In the genomic region with DNA sequence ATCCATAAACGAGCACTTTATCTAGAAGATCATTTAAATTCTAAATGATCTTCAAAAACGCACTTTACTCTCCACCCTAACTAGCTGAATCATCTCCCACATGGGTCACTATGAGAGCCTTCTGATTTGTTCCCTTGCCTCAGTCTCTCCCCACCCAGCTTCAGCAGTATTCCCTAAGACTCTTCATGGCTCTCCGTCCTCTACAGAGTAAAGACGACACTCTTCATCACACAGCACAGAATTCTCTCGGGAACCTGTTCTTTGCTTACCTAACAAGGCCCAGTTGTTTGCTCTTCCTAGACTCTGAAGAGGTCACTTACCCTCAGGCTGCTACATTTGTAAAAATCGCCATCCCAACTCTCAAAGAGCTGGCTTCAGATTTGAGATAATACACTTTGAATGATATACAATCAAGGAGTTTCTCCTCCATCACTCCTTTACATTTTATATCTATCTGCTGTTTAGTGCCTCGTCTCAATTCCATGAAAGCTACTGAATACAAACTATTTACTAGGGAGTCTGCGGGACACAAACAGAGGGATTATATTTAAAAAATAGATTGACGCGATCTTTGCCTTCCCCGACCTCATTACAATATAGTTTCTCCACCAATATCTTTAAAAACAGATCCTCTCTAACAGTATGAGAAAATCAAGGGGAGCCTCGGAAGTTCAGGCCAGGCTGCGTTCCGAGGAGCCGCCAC, we compare ENCODE assay signal across 8 cellular contexts.
DNase-seq lines count a peak whose midpoint lies in the region; ATAC-seq and TF ChIP-seq lines count a peak whose summit lies in the region.

No MANE protein-coding gene starts in this region.

- DNase-seq in AG09309 (ENCODE audit: low read depth) = no peak
- DNase-seq in astrocyte of the cerebellum (ENCODE audit: low read depth) = no peak
- DNase-seq in memory B cell (ENCODE audit: low spot score in 2 of 2) = no peak
- no peak for DNase-seq in activated CD8-positive, alpha-beta memory T cell treated with anti-CD3 and anti-CD28 coated beads, Interleukin-2, amount 50 U/mL, for 48 hours

- no peaks in the 10 kb centered on the region for H3K27me3 Mint-ChIP-seq in memory B cell

- TF ChIP-seq CTCF in AG09309 (IDR thresholded peaks at IDR 0.05; ENCODE audit: control insufficient read depth, insufficient read depth, low read depth, low read length, missing control alignments) = no peak
- TF ChIP-seq CTCF in astrocyte of the cerebellum (IDR thresholded peaks at IDR 0.05; ENCODE audit: low read depth, low read length, missing control alignments) = no peak

- H3K4me3 Mint-ChIP-seq in memory B cell = peak overlapping the region; percentile 90

- H3K4me1 Mint-ChIP-seq in memory B cell = peaks cover 19% of the 10 kb centered on the region

- peak overlapping the region; percentile 74 for H3K4me3 ChIP-seq in AG09309 (ENCODE audit: control insufficient read depth, low read depth, low read length)
- H3K4me3 ChIP-seq in HUES6 (ENCODE audit: low read depth, low read length) = peak overlapping the region; percentile 75
- H3K4me3 ChIP-seq in astrocyte of the cerebellum (ENCODE audit: low read depth, low read length) = peak overlapping the region; percentile 82

- peak overlapping the region; percentile 94 for H3K27ac Mint-ChIP-seq in memory B cell

- peaks cover 4% of the 10 kb centered on the region for H3K4me1 ChIP-seq in HUES6 (ENCODE audit: control insufficient read depth, insufficient read depth, low read length)

- H3K9ac ChIP-seq in HUES6 (ENCODE audit: low read length) = peak overlapping the region; percentile 96

- no peak for ATAC-seq in memory B cell (ENCODE audit: low read depth)
- ATAC-seq in HG03521 (IDR thresholded peaks at IDR 0.05; ENCODE audit: unreplicated experiment) = no peak
- ATAC-seq in activated CD4-positive, CD25-positive, alpha-beta regulatory T cell treated with anti-CD3 and anti-CD28 coated beads, Interleukin-2, amount 50 U/mL, for 24 hours = no peak
- ATAC-seq in HG02610 (IDR thresholded peaks at IDR 0.05; ENCODE audit: unreplicated experiment) = no peak

- in situ Hi-C loops in astrocyte of the cerebellum (cut with HindIII; ENCODE audit: low sequenced_read_pairs) = loop anchor here (25.0 kb wide), 1 partner anchor 608 kb away; a partner anchor contains a TSS

- H3K27ac ChIP-seq in HUES6 (ENCODE audit: low read depth, low read length) = peak overlapping the region; percentile 97; the same call in 1 of the 2 replicates

- peaks cover 1% of the 10 kb centered on the region for H3K36me3 Mint-ChIP-seq in memory B cell

- no peaks in the 10 kb centered on the region for H3K9me3 ChIP-seq in HUES6 (ENCODE audit: control insufficient read depth, insufficient read depth, low read depth, low read length)

- no peaks in the 10 kb centered on the region for H3K9me3 Mint-ChIP-seq in memory B cell

- H3K27me3 ChIP-seq in HUES6 (ENCODE audit: control insufficient read depth, insufficient read depth, low read length) = no peaks in the 10 kb centered on the region

- peaks cover 23% of the 10 kb centered on the region for H3K36me3 ChIP-seq in HUES6 (ENCODE audit: control insufficient read depth, insufficient read depth, low read length)
